ENCODE assay signal across 15 cellular contexts in the genomic region with DNA sequence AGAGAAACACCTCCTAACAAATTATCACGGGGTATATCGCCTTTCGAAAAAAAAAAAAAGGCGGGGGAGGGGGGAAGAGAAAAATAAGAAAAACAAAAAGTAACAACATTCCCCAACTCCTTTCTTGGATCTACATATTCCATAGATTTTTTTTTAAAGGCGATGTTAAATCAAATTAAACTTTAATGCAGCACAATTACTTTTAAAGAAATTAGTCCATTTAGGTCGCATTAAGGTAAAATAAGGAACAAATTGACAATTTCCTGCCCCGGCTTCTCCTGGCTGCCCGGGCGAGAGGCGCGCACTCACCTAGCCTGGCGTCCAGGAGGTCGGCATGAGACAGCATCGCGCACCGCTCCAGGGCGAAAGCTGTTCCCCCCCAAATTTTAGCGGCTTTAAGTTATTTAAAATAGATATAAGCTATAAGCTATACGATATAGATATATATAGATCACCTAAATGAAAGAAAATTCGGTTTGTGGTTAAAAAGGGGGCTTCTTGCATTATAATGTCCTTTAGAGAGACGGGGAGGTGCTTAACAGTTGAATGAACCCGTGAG. TPM values are rescaled to one million over a fixed set of nuclear protein-coding genes. Genes with fewer than 3 reads are reported as not detected.
DNase-seq lines count a peak whose midpoint lies in the region; ATAC-seq and TF ChIP-seq lines count a peak whose summit lies in the region.
"Had no signal": no experiment of that assay in that cellular context is flagged by ENCODE, and none has a peak within 500 bp of the region (broad histone marks: within the 10 kb centered on the region; RNA-seq: fewer than 3 reads in every experiment).

A gene (minus strand): TSS at position 510 of the 559 bp plus-strand sequence. CDS start 164 bp downstream, at position 346.

- H2BK120ac ChIP-seq in trophoblast cell (ENCODE audit: insufficient read depth, low read length, poor library complexity), result no peak within 1 kb of the TSS

- no peak within 1 kb of the TSS for H4K91ac ChIP-seq in trophoblast cell (ENCODE audit: low read depth, low read length)

- H3K4me1 Mint-ChIP-seq in T-helper 2 cell treated with Interferon-gamma antibody and Interleukin-4, amounts not matched to agents 5 μg/mL and 100 μg/mL, for 36 hours (ENCODE audit: low read depth), result peaks cover 10% of the 10 kb centered on the region
- H3K4me1 Mint-ChIP-seq in endodermal cell, result peaks cover 15% of the 10 kb centered on the region

- H3K4me3 ChIP-seq in MG63, result peak within 1 kb of the TSS; percentile 24
- peak within 1 kb of the TSS; percentile 48 for H3K4me3 ChIP-seq in endodermal cell (ENCODE audit: low read length)
- H3K4me3 ChIP-seq in trophoblast cell (ENCODE audit: low read depth, low read length), result no peak within 1 kb of the TSS
- no peak within 1 kb of the TSS for H3K4me3 ChIP-seq in ovary

- no peak within 1 kb of the TSS for H2AK5ac ChIP-seq in trophoblast cell (ENCODE audit: low read length)

- H3K4me1 ChIP-seq in endodermal cell (ENCODE audit: control insufficient read depth, insufficient read depth, low read length) (peaks cover 6% of the 10 kb centered on the region), trophoblast cell (ENCODE audit: control insufficient read depth in 1 of 2, insufficient read depth in 2 of 2, low read length in 2 of 2) (peaks cover 3 to 11% of the 10 kb centered on the region in 2 experiments), ovary (ENCODE audit: insufficient read depth) (no peaks in the 10 kb centered on the region)

- H3K4me3 Mint-ChIP-seq in T-helper 2 cell treated with Interferon-gamma antibody and Interleukin-4, amounts not matched to agents 5 μg/mL and 100 μg/mL, for 36 hours, result peak within 1 kb of the TSS; percentile 47
- H3K4me3 Mint-ChIP-seq in endodermal cell, result peak within 1 kb of the TSS; percentile 20

- H3K14ac ChIP-seq in trophoblast cell (ENCODE audit: low read length), result no peak within 1 kb of the TSS

- H3K27me3 ChIP-seq in MG63 (peaks cover 32% of the 10 kb centered on the region), endodermal cell (ENCODE audit: control insufficient read depth, insufficient read depth, low read length, poor library complexity, severe bottlenecking) (peaks cover 100% of the 10 kb centered on the region), trophoblast cell (ENCODE audit: insufficient read depth, low read length) (peaks cover 70% of the 10 kb centered on the region), ovary (peaks cover 18% of the 10 kb centered on the region)

- H3K4ac ChIP-seq in trophoblast cell (ENCODE audit: low read depth, low read length), result no peak within 1 kb of the TSS

- H2BK12ac ChIP-seq in trophoblast cell (ENCODE audit: low read length), result no peak within 1 kb of the TSS

- H3K27ac ChIP-seq in endodermal cell (ENCODE audit: low read depth, low read length), result no peak within 1 kb of the TSS
- H3K27ac ChIP-seq in trophoblast cell (ENCODE audit: low read depth, low read length), result no peak within 1 kb of the TSS
- no peak within 1 kb of the TSS for H3K27ac ChIP-seq in ovary
- H3K27ac ChIP-seq: vagina had no signal

- TF ChIP-seq EP300 in ovary (IDR thresholded peaks at IDR 0.05), result no peak

- no peak within 1 kb of the TSS for H4K8ac ChIP-seq in trophoblast cell (ENCODE audit: low read depth, low read length)

- 1 to 10% methylated on average over 2 to 15 of the region's 22 CpGs for WGBS in endodermal cell (ENCODE audit: insufficient coverage in 1 of 2, insufficient read length in 1 of 2), 2 experiments
- no CpG with 5 or more reads among the region's 22 CpGs for WGBS in trophoblast cell (ENCODE audit: extremely low coverage, insufficient coverage, insufficient read length)
- 14 to 15% (median 14%) methylated on average over 22 of the region's 22 CpGs for WGBS in ovary, 3 donors

- no peak within 1 kb of the TSS for H3K23ac ChIP-seq in trophoblast cell (ENCODE audit: low read length)

- H3K9me3 ChIP-seq in MG63 (no peaks in the 10 kb centered on the region), endodermal cell (ENCODE audit: control insufficient read depth, low read length) (peaks cover 7% of the 10 kb centered on the region), trophoblast cell (ENCODE audit: insufficient read depth, low read depth, low read length) (peaks cover 8% of the 10 kb centered on the region), ovary (no peaks in the 10 kb centered on the region)
- H3K9me3 ChIP-seq: vagina had no signal

- intact Hi-C loops in ovary (cut with DNase I), result no loop called here
- intact Hi-C loops in left colon (cut with DNase I, micrococcal nuclease), result no loop called here

- H3K79me1 ChIP-seq in trophoblast cell (ENCODE audit: low read length), result no peaks in the 10 kb centered on the region

- H3K27me3 Mint-ChIP-seq in T-helper 2 cell treated with Interferon-gamma antibody and Interleukin-4, amounts not matched to agents 5 μg/mL and 100 μg/mL, for 36 hours (ENCODE audit: low read depth), result peaks cover 82% of the 10 kb centered on the region
- peaks cover 100% of the 10 kb centered on the region for H3K27me3 Mint-ChIP-seq in endodermal cell (ENCODE audit: insufficient read depth)

- DNase-seq in T-helper 2 cell treated with Interferon-gamma antibody and Interleukin-4, amounts not matched to agents 5 μg/mL and 100 μg/mL, for 36 hours (ENCODE audit: low spot score), result no peak
- DNase-seq in T-helper 2 cell (no peak), MG63 (no peak), endodermal cell (no peak), trophoblast cell (no peak), ovary (no peak), left colon (no peak)
- DNase-seq: amygdala, DMS79, left cardiac atrium, nucleus accumbens, SW 1271 had no signal

- no peak within 1 kb of the TSS for H4K12ac ChIP-seq in trophoblast cell (ENCODE audit: low read depth, low read length)

- H2AFZ ChIP-seq in trophoblast cell (ENCODE audit: insufficient read depth, low read length, poor library complexity), result peak within 1 kb of the TSS; percentile 58

- H2BK5ac ChIP-seq in trophoblast cell (ENCODE audit: low read depth, low read length, poor library complexity), result no peak within 1 kb of the TSS

- H3K36me3 ChIP-seq in MG63 (no peaks in the 10 kb centered on the region), endodermal cell (ENCODE audit: control insufficient read depth, insufficient read depth, low read length) (no peaks in the 10 kb centered on the region), trophoblast cell (ENCODE audit: control insufficient read depth in 1 of 2, insufficient read depth in 2 of 2, low read length in 2 of 2) (no peaks in the 10 kb centered on the region), ovary (no peaks in the 10 kb centered on the region)
- H3K36me3 ChIP-seq: vagina had no signal

- H3K36me3 Mint-ChIP-seq in T-helper 2 cell treated with Interferon-gamma antibody and Interleukin-4, amounts not matched to agents 5 μg/mL and 100 μg/mL, for 36 hours (ENCODE audit: low read depth), result peaks cover 5% of the 10 kb centered on the region
- no peaks in the 10 kb centered on the region for H3K36me3 Mint-ChIP-seq in endodermal cell (ENCODE audit: low read depth)

- H3K9me3 Mint-ChIP-seq in T-helper 2 cell treated with Interferon-gamma antibody and Interleukin-4, amounts not matched to agents 5 μg/mL and 100 μg/mL, for 36 hours, result peaks cover 6% of the 10 kb centered on the region
- no peaks in the 10 kb centered on the region for H3K9me3 Mint-ChIP-seq in endodermal cell

- H3K9ac ChIP-seq in endodermal cell (ENCODE audit: extremely low read depth, low read length, poor library complexity, severe bottlenecking), result no peak within 1 kb of the TSS
- no peak within 1 kb of the TSS for H3K9ac ChIP-seq in trophoblast cell (ENCODE audit: low read length)

- no peak for ATAC-seq in left colon
- no peak for ATAC-seq in HG02885 (IDR thresholded peaks at IDR 0.05; ENCODE audit: poor library complexity, unreplicated experiment)

- H3K27ac Mint-ChIP-seq in T-helper 2 cell treated with Interferon-gamma antibody and Interleukin-4, amounts not matched to agents 5 μg/mL and 100 μg/mL, for 36 hours, result peak within 1 kb of the TSS; percentile 75
- no peak within 1 kb of the TSS for H3K27ac Mint-ChIP-seq in endodermal cell

- peak within 1 kb of the TSS; percentile 48 for H3K4me2 ChIP-seq in trophoblast cell (ENCODE audit: low read length)

- no peak for TF ChIP-seq POLR2A in ovary (IDR thresholded peaks at IDR 0.05)

- TF ChIP-seq CTCF in endodermal cell (conservative IDR thresholded peaks at IDR 0.05) (no peak), ovary (IDR thresholded peaks at IDR 0.05) (no peak)

- no peaks in the 10 kb centered on the region for H3K79me2 ChIP-seq in trophoblast cell (ENCODE audit: control insufficient read depth, insufficient read depth, low read length, poor library complexity)

- H3K18ac ChIP-seq in trophoblast cell (ENCODE audit: low read length), result no peak within 1 kb of the TSS

RNA-seq across cellular contexts. Expression of the gene that starts here (rescaled TPM):
- total RNA-seq in MG63 (2014; rRNA removed; shearing (Covaris generic); ENCODE audit: low replicate concordance), result not detected in 2 replicates
- total RNA-seq in endodermal cell (not detected), ovary (not detected), left colon (not detected)
- polyA plus RNA-seq in endodermal cell (2013, experiment 1 of 2), result 0.50 TPM
- polyA plus RNA-seq in endodermal cell (2013, experiment 2 of 2), result 0.25 TPM
- polyA plus RNA-seq in trophoblast cell (2013), result 0.03 TPM in 2 replicates
- polyA plus RNA-seq in ovary, result not detected
- total RNA-seq: fibroblast of villous mesenchyme, left cardiac atrium, vagina had no signal

Comparison
In these comparisons a context has a peak if more than half of its experiments do, and no peak if none do; other contexts are left out.
1. H3K4me3 ChIP-seq: peak in MG63 (single experiment) and endodermal cell (single experiment); none in trophoblast cell (single experiment) and ovary (single experiment).